22 cellular contexts compared by ENCODE assay signal in genomic region chr1:238660849-238661248, GRCh38.
"Had no signal": no experiment of that assay in that cellular context is flagged by ENCODE, and none has a peak within 500 bp of the region (broad histone marks: within the 10 kb centered on the region; RNA-seq: fewer than 3 reads in every experiment).

No MANE protein-coding gene starts in this region.

- H3K27ac ChIP-seq: breast epithelium, esophagus muscularis mucosa, thyroid gland, WERI-Rb-1 had no signal

- H3K36me3 Mint-ChIP-seq: activated naive CD8-positive, alpha-beta T cell had no signal

- DNase-seq: activated CD4-positive, alpha-beta T cell treated with anti-CD3 and anti-CD28 coated beads for 1 hour; activated CD4-positive, alpha-beta T cell treated with anti-CD3 and anti-CD28 coated beads, Interleukin-2, amount 50 U/mL, for 48 hours; activated T-cell treated with anti-CD3 and anti-CD28 coated beads for 4 hours; cerebellar nuclear complex; effector CD8-positive, alpha-beta T cell; foreskin melanocyte; kidney; nucleus accumbens; retina; stimulated activated CD4-positive, alpha-beta T cell treated with anti-CD3 and anti-CD28 coated beads, Interleukin-12 subunit alpha, Interleukin-12 subunit beta, amount 100 ng/mL, for 4 hours; stimulated activated CD4-positive, alpha-beta T cell treated with anti-CD3 and anti-CD28 coated beads, Interleukin-1b, Interleukin-23, amount 100 ng/mL, for 48 hours; stimulated activated CD8-positive, alpha-beta memory T cell treated with anti-CD3 and anti-CD28 coated beads, Interleukin-4, amount 100 ng/mL, for 48 hours; stimulated activated naive CD4-positive, alpha-beta T cell treated with Interleukin-2 at 50 U/mL for 16 hours; thyroid gland; WERI-Rb-1 had no signal

- H3K4me3 ChIP-seq: breast epithelium, esophagus muscularis mucosa, lung, thyroid gland had no signal

- H3K27me3 Mint-ChIP-seq: activated naive CD8-positive, alpha-beta T cell; dendritic cell treated with granulocyte-macrophage colony-stimulating factor and Interleukin-4, amounts not matched to agents 40 ng/mL and 50 ng/mL, for 4 days had no signal

- H3K9me3 ChIP-seq: breast epithelium, esophagus muscularis mucosa, thyroid gland had no signal

- ATAC-seq: left lobe of liver had no signal

- H3K27me3 ChIP-seq: breast epithelium, esophagus muscularis mucosa, thyroid gland had no signal

- H3K36me3 ChIP-seq: breast epithelium, esophagus muscularis mucosa, thyroid gland, WERI-Rb-1 had no signal

- H3K27ac Mint-ChIP-seq: activated naive CD8-positive, alpha-beta T cell; dendritic cell treated with granulocyte-macrophage colony-stimulating factor and Interleukin-4, amounts not matched to agents 40 ng/mL and 50 ng/mL, for 4 days; nephron had no signal

- H3K4me1 Mint-ChIP-seq: nephron had no signal

- H3K4me1 ChIP-seq: breast epithelium, esophagus muscularis mucosa, thyroid gland had no signal

- H3K4me3 Mint-ChIP-seq: activated naive CD8-positive, alpha-beta T cell; dendritic cell treated with granulocyte-macrophage colony-stimulating factor and Interleukin-4, amounts not matched to agents 40 ng/mL and 50 ng/mL, for 4 days; nephron had no signal
